Comparison of ENCODE assay signal across 19 cellular contexts in genomic region chr3:5448816-5449215, GRCh38.
DNase-seq lines count a peak whose midpoint lies in the region; ATAC-seq, FAIRE-seq and TF ChIP-seq lines count a peak whose summit lies in the region.
"Had no signal": no experiment of that assay in that cellular context is flagged by ENCODE, and none has a peak within 500 bp of the region (broad histone marks: within the 10 kb centered on the region; RNA-seq: fewer than 3 reads in every experiment).

No MANE protein-coding gene starts in this region.

- no peak for TF ChIP-seq CTCF in breast epithelium (IDR thresholded peaks at IDR 0.05)

- H3K4me1 ChIP-seq in breast epithelium = no peaks in the 10 kb centered on the region
- H3K4me1 ChIP-seq: A549; BLaER1 treated with 17β-estradiol and CSF1 and Interleukin-3, amounts not matched to agents 10 nM and 100 nM; Caco-2 had no signal

- peaks cover 4 to 5% of the 10 kb centered on the region in 2 donors for H3K9me3 ChIP-seq in breast epithelium
- H3K9me3 ChIP-seq: A549 had no signal

- H3K27me3 ChIP-seq in breast epithelium = no peaks in the 10 kb centered on the region
- H3K27me3 ChIP-seq: BLaER1 treated with 17β-estradiol and CSF1 and Interleukin-3, amounts not matched to agents 10 nM and 100 nM had no signal

- ATAC-seq in esophagus mucosa (peak; percentile 74), GM18505 (IDR thresholded peaks at IDR 0.05; ENCODE audit: unreplicated experiment) (no peak)
- ATAC-seq: A549; CD8-positive, alpha-beta T cell had no signal

- intact Hi-C loops in breast epithelium (cut with DNase I; ENCODE audit: low total_unique reads) = no loop called here

- FAIRE-seq in GM12892 (lab: Jason Lieb, UNC) = peak; percentile 33
- FAIRE-seq: A549, G401.6, GM12891, GM19239 had no signal

- TF ChIP-seq POLR2A in GM12892 (IDR thresholded peaks at IDR 0.05; ENCODE audit: low read depth, low read length) (no peak), GM18505 (IDR thresholded peaks at IDR 0.05; ENCODE audit: borderline replicate concordance, extremely low read depth, insufficient read depth, insufficient read length) (no peak), breast epithelium (IDR thresholded peaks at IDR 0.05) (no peak)

- H3K27ac ChIP-seq in breast epithelium = no peak overlapping the region
- H3K27ac ChIP-seq: 22Rv1; A549; BLaER1 treated with 17β-estradiol and CSF1 and Interleukin-3, amounts not matched to agents 10 nM and 100 nM; C4-2B had no signal

- no peak for DNase-seq in GM12892 (ENCODE audit: insufficient read length)
- DNase-seq in MV-4-11 (lab: John Stamatoyannopoulos, UW) = peak; percentile 36
- no peak for DNase-seq in breast epithelium (ENCODE audit: low spot score in 2 of 2)
- DNase-seq: AML-193; Caco-2; Calu3; CD4-positive, alpha-beta T cell; CD8-positive, alpha-beta T cell; DMS79 treated with DMSO at 0.1 percent for 48 hours; GF-D8 had no signal

- no peaks in the 10 kb centered on the region for H3K36me3 ChIP-seq in breast epithelium
- H3K36me3 ChIP-seq: BLaER1 treated with 17β-estradiol and CSF1 and Interleukin-3, amounts not matched to agents 10 nM and 100 nM had no signal

- H3K4me3 ChIP-seq in breast epithelium = no peak overlapping the region
- H3K4me3 ChIP-seq: A549; BLaER1 treated with 17β-estradiol and CSF1 and Interleukin-3, amounts not matched to agents 10 nM and 100 nM had no signal
